Comparison of ENCODE assay signal across 24 cellular contexts in the genomic region with DNA sequence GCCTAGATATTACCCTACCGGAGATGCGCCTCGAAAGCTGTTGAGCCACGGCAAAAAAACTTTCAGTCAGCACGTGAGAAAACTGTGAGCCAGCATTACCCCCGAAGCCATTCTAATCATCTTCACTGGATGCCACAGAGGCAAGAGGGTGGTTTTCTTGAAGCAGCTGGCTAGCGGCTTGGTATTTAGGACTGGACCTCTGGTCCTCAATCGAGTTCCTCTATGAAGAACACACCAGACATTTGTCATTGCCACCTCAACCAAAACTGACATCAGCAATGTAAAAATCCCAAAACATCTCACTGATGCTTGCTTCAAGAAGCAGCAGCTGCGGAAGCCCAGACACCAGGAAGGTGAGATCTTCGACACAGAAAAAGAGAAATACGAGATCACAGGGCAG.
"Had no signal": no experiment of that assay in that cellular context is flagged by ENCODE, and none has a peak within 500 bp of the region (broad histone marks: within the 10 kb centered on the region; RNA-seq: fewer than 3 reads in every experiment).

No MANE protein-coding gene starts in this region.

- H3K4me1 ChIP-seq: colonic mucosa, left ventricle myocardium inferior, lower lobe of right lung, prostate gland, right lobe of liver, tibial nerve had no signal

- H3K9me3 ChIP-seq: colonic mucosa, gastrocnemius medialis, left ventricle myocardium inferior, lower lobe of right lung, prostate gland, right lobe of liver, spleen, tibial nerve had no signal

- H3K4me1 Mint-ChIP-seq: immature natural killer cell; memory B cell; nephron progenitor cell; stimulated activated memory B cell treated with anti-CD40 and anti-IgM and Interleukin-4, amounts not matched to agents 10 μg/mL and 1 μg/mL and 100 μg/mL, for 72 hours had no signal

- H3K36me3 Mint-ChIP-seq: immature natural killer cell; memory B cell; naive thymus-derived CD4-positive, alpha-beta T cell; stimulated activated memory B cell treated with anti-CD40 and anti-IgM and Interleukin-4, amounts not matched to agents 10 μg/mL and 1 μg/mL and 100 μg/mL, for 72 hours had no signal

- H3K27ac Mint-ChIP-seq: immature natural killer cell; memory B cell; nephron progenitor cell; stimulated activated memory B cell treated with anti-CD40 and anti-IgM and Interleukin-4, amounts not matched to agents 10 μg/mL and 1 μg/mL and 100 μg/mL, for 72 hours; stimulated activated naive CD8-positive, alpha-beta T cell treated with anti-CD3 and anti-CD28 coated beads, Interleukin-15, Interleukin-2, amounts not matched to agents 100 ng/mL and 50 ng/mL, for 24 hours had no signal

- H3K27me3 Mint-ChIP-seq: stimulated activated naive CD8-positive, alpha-beta T cell treated with anti-CD3 and anti-CD28 coated beads, Interleukin-15, Interleukin-2, amounts not matched to agents 100 ng/mL and 50 ng/mL, for 24 hours had no signal

- H3K9me3 Mint-ChIP-seq: immature natural killer cell; memory B cell; naive thymus-derived CD4-positive, alpha-beta T cell; nephron progenitor cell; stimulated activated memory B cell treated with anti-CD40 and anti-IgM and Interleukin-4, amounts not matched to agents 10 μg/mL and 1 μg/mL and 100 μg/mL, for 72 hours; stimulated activated naive CD8-positive, alpha-beta T cell treated with anti-CD3 and anti-CD28 coated beads, Interleukin-15, Interleukin-2, amounts not matched to agents 100 ng/mL and 50 ng/mL, for 24 hours had no signal

- H3K36me3 ChIP-seq: colonic mucosa, gastrocnemius medialis, left ventricle myocardium inferior, lower lobe of right lung, prostate gland, right lobe of liver, spleen, tibial nerve had no signal

- ATAC-seq: esophagus mucosa; gastrocnemius medialis; left cardiac atrium; lower lobe of right lung; naive thymus-derived CD4-positive, alpha-beta T cell had no signal

- H3K27ac ChIP-seq: colonic mucosa, gastrocnemius medialis, left ventricle myocardium inferior, lower lobe of right lung, parathyroid adenoma, prostate gland, right lobe of liver, tibial nerve had no signal

- H3K27me3 ChIP-seq: colonic mucosa, gastrocnemius medialis, right lobe of liver, tibial nerve had no signal

- H3K79me2 ChIP-seq: parathyroid adenoma had no signal

- H2AFZ ChIP-seq: parathyroid adenoma had no signal

- DNase-seq: colonic mucosa; effector CD4-positive, alpha-beta T cell; gastrocnemius medialis; glutamatergic neuron; immature natural killer cell; kidney; left cardiac atrium; left ventricle myocardium inferior; lower lobe of right lung; midbrain; nephron progenitor cell; right lobe of liver; spleen; stimulated activated CD4-positive, alpha-beta T cell treated with anti-CD3 and anti-CD28 coated beads, Interleukin-15, amount 100 ng/mL, for 24 hours; stimulated activated CD4-positive, alpha-beta T cell treated with anti-CD3 and anti-CD28 coated beads, Interleukin-1b, Interleukin-23, amount 100 ng/mL, for 48 hours; stimulated activated CD4-positive, alpha-beta T cell treated with anti-CD3 and anti-CD28 coated beads, Interleukin-4, amount 100 ng/mL, for 24 hours had no signal

- H3K4me3 Mint-ChIP-seq: memory B cell; nephron progenitor cell; stimulated activated memory B cell treated with anti-CD40 and anti-IgM and Interleukin-4, amounts not matched to agents 10 μg/mL and 1 μg/mL and 100 μg/mL, for 72 hours; stimulated activated naive CD8-positive, alpha-beta T cell treated with anti-CD3 and anti-CD28 coated beads, Interleukin-15, Interleukin-2, amounts not matched to agents 100 ng/mL and 50 ng/mL, for 24 hours had no signal

- H3K4me3 ChIP-seq: colonic mucosa, gastrocnemius medialis, left ventricle myocardium inferior, lower lobe of right lung, prostate gland, right lobe of liver, spleen, tibial nerve had no signal

- H3K9ac ChIP-seq: parathyroid adenoma had no signal
